Comparison of ENCODE assay signal across 19 cellular contexts in genomic region chr1:110859062-110859461, GRCh38. TPM values are rescaled to one million over a fixed set of nuclear protein-coding genes. Genes with fewer than 3 reads are reported as not detected.
DNase-seq lines count a peak whose midpoint lies in the region; ATAC-seq and TF ChIP-seq lines count a peak whose summit lies in the region.
"Had no signal": no experiment of that assay in that cellular context is flagged by ENCODE, and none has a peak within 500 bp of the region (broad histone marks: within the 10 kb centered on the region; RNA-seq: fewer than 3 reads in every experiment).

No MANE protein-coding gene starts in this region.

- peak overlapping the region; percentile 2 for H3K4me3 Mint-ChIP-seq in activated T-helper 17 cell treated with anti-CD3 and anti-CD28 coated beads, Interleukin-2, amount 50 U/mL, for 72 hours
- H3K4me3 Mint-ChIP-seq in HFFc6 = no peak overlapping the region
- H3K4me3 Mint-ChIP-seq: CD14-positive monocyte, H9 had no signal

- H4K20me1 ChIP-seq in osteoblast (ENCODE audit: insufficient read depth, low read length) = no peaks in the 10 kb centered on the region

- H3K36me3 Mint-ChIP-seq in activated T-helper 17 cell treated with anti-CD3 and anti-CD28 coated beads, Interleukin-2, amount 50 U/mL, for 72 hours (ENCODE audit: low read depth) = no peaks in the 10 kb centered on the region
- H3K36me3 Mint-ChIP-seq in HFFc6 (ENCODE audit: low read depth) = no peaks in the 10 kb centered on the region
- H3K36me3 Mint-ChIP-seq: CD14-positive monocyte had no signal

- no peaks in the 10 kb centered on the region for H3K36me3 ChIP-seq in osteoblast (ENCODE audit: insufficient read depth, low read length)
- no peaks in the 10 kb centered on the region for H3K36me3 ChIP-seq in prostate gland

- no peak for TF ChIP-seq POLR2A in prostate gland (IDR thresholded peaks at IDR 0.05)

- peak; percentile 61 for ATAC-seq in HG02642 (IDR thresholded peaks at IDR 0.05; ENCODE audit: poor library complexity, unreplicated experiment)
- ATAC-seq in activated T-helper 17 cell treated with anti-CD3 and anti-CD28 coated beads, Interleukin-2, amount 50 U/mL, for 72 hours (replicated peaks) = no peak
- ATAC-seq: Panc1, Right ventricle myocardium inferior had no signal

- H3K4me1 ChIP-seq in osteoblast (ENCODE audit: insufficient read depth, low read length) (no peaks in the 10 kb centered on the region), prostate gland (replicated peaks) (no peaks in the 10 kb centered on the region)

- WGBS in prostate gland = 73% methylated on average over 2 of the region's 2 CpGs

- no peaks in the 10 kb centered on the region for H3K79me2 ChIP-seq in osteoblast (ENCODE audit: insufficient read depth, low read length)

- H3K4me2 ChIP-seq in osteoblast (ENCODE audit: insufficient read depth, low read length) = no peak overlapping the region
- H3K4me2 ChIP-seq: KMS-11 had no signal

- H3K9me3 ChIP-seq in osteoblast (ENCODE audit: low read depth, low read length) = no peaks in the 10 kb centered on the region
- no peaks in the 10 kb centered on the region for H3K9me3 ChIP-seq in prostate gland

- H3K4me1 Mint-ChIP-seq in activated T-helper 17 cell treated with anti-CD3 and anti-CD28 coated beads, Interleukin-2, amount 50 U/mL, for 72 hours = peaks cover 13% of the 10 kb centered on the region
- no peaks in the 10 kb centered on the region for H3K4me1 Mint-ChIP-seq in HFFc6 (ENCODE audit: low read depth)
- H3K4me1 Mint-ChIP-seq: H9 had no signal

- DNase-seq in GM12865 (ENCODE audit: low read depth) (peak; percentile 26), osteoblast (ENCODE audit: insufficient read length, low spot score, missing footprints) (peak; percentile 31), 8988T (no peak), T-helper 2 cell (no peak), HFFc6 (no peak), prostate gland (ENCODE audit: low spot score) (no peak)
- DNase-seq: DMS 273 treated with DMSO at 0.1 percent for 48 hours, GF-D8, H9, NCI-H146, NCI-H2081, NCI-H510A treated with DMSO at 0.1 percent for 48 hours, NCI-H82 had no signal

- H3K27me3 ChIP-seq in osteoblast (ENCODE audit: insufficient read depth, low read length) (no peaks in the 10 kb centered on the region), prostate gland (replicated peaks; ENCODE audit: insufficient read depth) (no peaks in the 10 kb centered on the region)

- H3K4me3 ChIP-seq in GM12865 (ENCODE audit: low read depth, low read length) = no peak overlapping the region
- no peak overlapping the region for H3K4me3 ChIP-seq in osteoblast (ENCODE audit: insufficient read depth, low read length)
- no peak overlapping the region for H3K4me3 ChIP-seq in prostate gland

- intact Hi-C loops in prostate gland (cut with DNase I) = no loop called here

- H3K27ac Mint-ChIP-seq in activated T-helper 17 cell treated with anti-CD3 and anti-CD28 coated beads, Interleukin-2, amount 50 U/mL, for 72 hours = no peak overlapping the region
- no peak overlapping the region for H3K27ac Mint-ChIP-seq in HFFc6
- H3K27ac Mint-ChIP-seq: CD14-positive monocyte, H9 had no signal

- no peak overlapping the region for H2AFZ ChIP-seq in osteoblast (ENCODE audit: low read length)

- peaks cover 5% of the 10 kb centered on the region for H3K27me3 Mint-ChIP-seq in activated T-helper 17 cell treated with anti-CD3 and anti-CD28 coated beads, Interleukin-2, amount 50 U/mL, for 72 hours
- peaks cover 2% of the 10 kb centered on the region; the same call in 1 of the 2 replicates for H3K27me3 Mint-ChIP-seq in HFFc6 (ENCODE audit: insufficient read depth)

- H3K27ac ChIP-seq in osteoblast (ENCODE audit: low read depth, low read length) (no peak overlapping the region), prostate gland (no peak overlapping the region)
- H3K27ac ChIP-seq: KMS-11 had no signal

- H3K9me3 Mint-ChIP-seq in activated T-helper 17 cell treated with anti-CD3 and anti-CD28 coated beads, Interleukin-2, amount 50 U/mL, for 72 hours = peaks cover 7% of the 10 kb centered on the region
- peaks cover 7% of the 10 kb centered on the region; the same call in 1 of the 2 replicates for H3K9me3 Mint-ChIP-seq in HFFc6

- TF ChIP-seq CTCF in GM12865 (IDR thresholded peaks at IDR 0.05; ENCODE audit: insufficient read depth, low read depth, low read length, missing control alignments) (no peak), osteoblast (IDR thresholded peaks at IDR 0.05; ENCODE audit: extremely low read depth, low read depth, low read length) (no peak), HFFc6 (IDR thresholded peaks at IDR 0.05) (no peak), prostate gland (IDR thresholded peaks at IDR 0.05) (no peak)

RNA-seq across cellular contexts. Expression of gene CD53, which starts 13.9 kb away (rescaled TPM):
- 100 to 1,000 TPM; 315 to 427 TPM for total RNA-seq in activated T-helper 17 cell treated with anti-CD3 and anti-CD28 coated beads, Interleukin-2, amount 50 U/mL, for 72 hours
- 0.29 and 0.36 TPM in 2 replicates for total RNA-seq in osteoblast
- total RNA-seq in HFFc6 (2021; fragmentation: NEBNext Ultra II Directional; extraction: Animal tissue kit (Norgen Biotek cat#: 25700)) = not detected
- total RNA-seq in prostate gland = 10 to 100 TPM in 1 of 2 donors, 1 to 10 TPM in 1; 5.7 to 12.2 TPM

Comparison
In these comparisons a context has a peak if more than half of its experiments do, and no peak if none do; other contexts are left out.
1. DNase-seq: peak in GM12865 (single experiment) and osteoblast (single experiment); none in 8988T (single experiment), T-helper 2 cell (0 of 5), HFFc6 (single experiment) and prostate gland (single experiment).
2. RNA of gene CD53, which starts 13.9 kb away (total RNA-seq): 315 to 427 TPM in activated T-helper 17 cell treated with anti-CD3 and anti-CD28 coated beads, Interleukin-2, amount 50 U/mL, for 72 hours; 5.7 to 12.2 TPM in prostate gland, 0.29 to 0.36 TPM in osteoblast and not detected in HFFc6; every median in the first group is over 10 times any median in the second.